Comparison of ENCODE assay signal across 21 cellular contexts in the genomic region with DNA sequence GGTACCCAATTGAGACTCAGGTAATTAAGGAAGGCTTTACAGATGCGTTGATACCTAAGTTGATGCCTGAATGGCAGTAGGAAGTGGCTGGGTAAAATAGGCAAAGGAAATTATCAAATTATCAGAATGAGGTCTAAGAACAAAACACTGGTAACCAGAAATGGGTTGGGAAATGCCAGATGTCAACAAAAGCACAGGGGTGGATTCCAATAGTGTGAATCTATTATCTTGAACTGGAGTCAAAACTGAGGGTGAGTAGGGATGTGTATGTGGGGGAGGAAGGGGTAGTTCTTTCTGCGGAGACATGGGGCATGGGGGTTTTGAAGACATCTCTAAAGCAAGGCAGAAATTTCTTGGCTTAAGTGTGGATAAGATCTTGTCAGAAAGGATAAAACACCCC. TPM values are rescaled to one million over a fixed set of nuclear protein-coding genes. Genes with fewer than 3 reads are reported as not detected.
"Had no signal": no experiment of that assay in that cellular context is flagged by ENCODE, and none has a peak within 500 bp of the region (broad histone marks: within the 10 kb centered on the region; RNA-seq: fewer than 3 reads in every experiment).

No MANE protein-coding gene starts in this region.

- H3K36me3 ChIP-seq: ascending aorta, breast epithelium had no signal

- DNase-seq: activated B cell treated with CpG ODN at 0.5 μM for 24 hours; activated CD4-positive, alpha-beta memory T cell treated with anti-CD3 and anti-CD28 coated beads, Interleukin-2, amount 10 ng/mL, durations not matched to agents 7 days and 5 days; activated CD4-positive, alpha-beta T cell treated with anti-CD3 and anti-CD28 coated beads for 4 hours; activated CD8-positive, alpha-beta memory T cell treated with anti-CD3 and anti-CD28 coated beads, Interleukin-2, amount 10 ng/mL, durations not matched to agents 7 days and 5 days; activated naive CD4-positive, alpha-beta T cell treated with Interleukin-2 at 50 U/mL for 16 hours; activated T-cell treated with anti-CD3 and anti-CD28 coated beads, Interleukin-2, amount 50 U/mL, for 1 hour; cortex of kidney; erythroblast; foreskin keratinocyte; islet precursor cell; left colon; stimulated activated naive B cell treated with anti-CD40 and anti-IgM and Interleukin-4, amounts not matched to agents 10 μg/mL and 1 μg/mL and 100 μg/mL, for 72 hours had no signal

- H3K4me3 ChIP-seq: ascending aorta, breast epithelium, hepatocyte, lung had no signal

- H3K27ac Mint-ChIP-seq: activated B cell treated with CpG ODN at 0.5 μM for 24 hours; activated CD4-positive, alpha-beta memory T cell treated with anti-CD3 and anti-CD28 coated beads, Interleukin-2, amount 10 ng/mL, durations not matched to agents 7 days and 5 days; activated CD8-positive, alpha-beta memory T cell treated with anti-CD3 and anti-CD28 coated beads, Interleukin-2, amount 10 ng/mL, durations not matched to agents 7 days and 5 days; activated T-helper 2 cell treated with anti-CD3 and anti-CD28 coated beads, Interferon-gamma antibody, Interleukin-2, Interleukin-4, amounts not matched to agents 10 μg/mL and 5 μg/mL and 100 μg/mL, durations not matched to agents 14 hours and 24 hours and 36 hours; mesothelial cell of epicardium; nephron; stimulated activated naive B cell treated with anti-CD40 and anti-IgM and Interleukin-4, amounts not matched to agents 10 μg/mL and 1 μg/mL and 100 μg/mL, for 72 hours; T-helper 2 cell treated with Interferon-gamma antibody and Interleukin-4, amounts not matched to agents 5 μg/mL and 100 μg/mL, for 36 hours had no signal

- H3K9me3 Mint-ChIP-seq: activated B cell treated with CpG ODN at 0.5 μM for 24 hours; activated CD4-positive, alpha-beta memory T cell treated with anti-CD3 and anti-CD28 coated beads, Interleukin-2, amount 10 ng/mL, durations not matched to agents 7 days and 5 days; activated T-helper 2 cell treated with anti-CD3 and anti-CD28 coated beads, Interferon-gamma antibody, Interleukin-2, Interleukin-4, amounts not matched to agents 10 μg/mL and 5 μg/mL and 100 μg/mL, durations not matched to agents 14 hours and 24 hours and 36 hours; stimulated activated naive B cell treated with anti-CD40 and anti-IgM and Interleukin-4, amounts not matched to agents 10 μg/mL and 1 μg/mL and 100 μg/mL, for 72 hours; T-helper 2 cell treated with Interferon-gamma antibody and Interleukin-4, amounts not matched to agents 5 μg/mL and 100 μg/mL, for 36 hours had no signal

- H3K27ac ChIP-seq: ascending aorta, breast epithelium, foreskin keratinocyte, hepatocyte had no signal

- H3K79me2 ChIP-seq: hepatocyte had no signal

- ATAC-seq: activated CD8-positive, alpha-beta memory T cell treated with anti-CD3 and anti-CD28 coated beads, Interleukin-2, amount 10 ng/mL, durations not matched to agents 7 days and 5 days; foreskin keratinocyte; left colon; sciatic nerve; stimulated activated naive B cell treated with anti-CD40 and anti-IgM and Interleukin-4, amounts not matched to agents 10 μg/mL and 1 μg/mL and 100 μg/mL, for 72 hours had no signal

- H3K27me3 Mint-ChIP-seq: activated B cell treated with CpG ODN at 0.5 μM for 24 hours; activated CD4-positive, alpha-beta memory T cell treated with anti-CD3 and anti-CD28 coated beads, Interleukin-2, amount 10 ng/mL, durations not matched to agents 7 days and 5 days; activated CD8-positive, alpha-beta memory T cell treated with anti-CD3 and anti-CD28 coated beads, Interleukin-2, amount 10 ng/mL, durations not matched to agents 7 days and 5 days had no signal

- H3K9me3 ChIP-seq: ascending aorta, breast epithelium had no signal

- H3K27me3 ChIP-seq: ascending aorta, breast epithelium, foreskin keratinocyte, hepatocyte had no signal

- H3K4me1 Mint-ChIP-seq: mesothelial cell of epicardium, nephron had no signal

- H3K4me3 Mint-ChIP-seq: activated B cell treated with CpG ODN at 0.5 μM for 24 hours; activated CD4-positive, alpha-beta memory T cell treated with anti-CD3 and anti-CD28 coated beads, Interleukin-2, amount 10 ng/mL, durations not matched to agents 7 days and 5 days; activated CD8-positive, alpha-beta memory T cell treated with anti-CD3 and anti-CD28 coated beads, Interleukin-2, amount 10 ng/mL, durations not matched to agents 7 days and 5 days; mesothelial cell of epicardium; nephron; stimulated activated naive B cell treated with anti-CD40 and anti-IgM and Interleukin-4, amounts not matched to agents 10 μg/mL and 1 μg/mL and 100 μg/mL, for 72 hours; T-helper 2 cell treated with Interferon-gamma antibody and Interleukin-4, amounts not matched to agents 5 μg/mL and 100 μg/mL, for 36 hours had no signal

- H2AFZ ChIP-seq: hepatocyte had no signal

- H3K36me3 Mint-ChIP-seq: activated CD8-positive, alpha-beta memory T cell treated with anti-CD3 and anti-CD28 coated beads, Interleukin-2, amount 10 ng/mL, durations not matched to agents 7 days and 5 days; mesothelial cell of epicardium; stimulated activated naive B cell treated with anti-CD40 and anti-IgM and Interleukin-4, amounts not matched to agents 10 μg/mL and 1 μg/mL and 100 μg/mL, for 72 hours had no signal

- H3K4me2 ChIP-seq: hepatocyte had no signal

- H3K4me1 ChIP-seq: ascending aorta, breast epithelium, foreskin keratinocyte had no signal

RNA-seq across cellular contexts. Expression of gene SOWAHD, which starts 49.5 kb away (rescaled TPM):
- total RNA-seq: ascending aorta, mesothelial cell of epicardium had no signal
